1 cellular context compared by ENCODE assay signal in genomic region chr6:37432916-37433656, GRCh38.
TF ChIP-seq lines count a peak whose summit lies in the region.

Gene CMTR1, plus strand, starts transcription at chr6:37433221. Its CDS starts 2,409 bp downstream, at chr6:37435630.

TF ChIP-seq in H1, 55 proteins besides CTCF, POLR2A, EP300 and RAD21 (continued from another document):
- TF ChIP-seq ATF3 (IDR thresholded peaks at IDR 0.05; ENCODE audit: insufficient read depth, low read depth, low read length) (peak; percentile 87), MAFK (IDR thresholded peaks at IDR 0.05; ENCODE audit: low read depth, low read length) (no peak), CHD1 (IDR thresholded peaks at IDR 0.05; ENCODE audit: low read depth, low read length) (no peak), SIX5 (IDR thresholded peaks at IDR 0.05; ENCODE audit: low read depth, low read length) (no peak; the same call in 1 of the 2 replicates), POLR2AphosphoS5 (IDR thresholded peaks at IDR 0.05; ENCODE audit: low read depth, low read length) (peak; percentile 94), SAP30 (IDR thresholded peaks at IDR 0.05; ENCODE audit: insufficient read depth, insufficient replicate concordance, low read length) (no peak), TAF1 (IDR thresholded peaks at IDR 0.05; ENCODE audit: low read depth, low read length) (peak; percentile 95), SIN3A (conservative IDR thresholded peaks at IDR 0.05 in 1 of 2, IDR thresholded peaks at IDR 0.05 in 1 of 2; ENCODE audit: low read depth in 1 of 2, low read length in 2 of 2) (peak; percentile 70 to 85; a peak in 2 of 4 replicates), CREB1 (IDR thresholded peaks at IDR 0.05) (peak; percentile 99), MAX (IDR thresholded peaks at IDR 0.05) (no peak), YY1 (IDR thresholded peaks at IDR 0.05; ENCODE audit: low read depth, low read length) (no peak), TAF7 (optimal IDR thresholded peaks at IDR 0.05; ENCODE audit: borderline replicate concordance, low read depth, low read length) (peak; percentile 85), USF2 (IDR thresholded peaks at IDR 0.05; ENCODE audit: low read length) (no peak), RBBP5 (IDR thresholded peaks at IDR 0.05; ENCODE audit: borderline replicate concordance, low read depth, low read length) (peak; percentile 98), SP1 (IDR thresholded peaks at IDR 0.05; ENCODE audit: low read depth, low read length) (no peak), CTBP2 (IDR thresholded peaks at IDR 0.05; ENCODE audit: borderline replicate concordance, insufficient read depth, insufficient read length, low read length) (no peak), CHD2 (IDR thresholded peaks at IDR 0.05; ENCODE audit: low read length) (no peak), GABPA (IDR thresholded peaks at IDR 0.05; ENCODE audit: borderline replicate concordance, insufficient read depth, low read length) (0 out of 2 replicates have a peak, but pooled peaks have one; percentile 34), SUZ12 (IDR thresholded peaks at IDR 0.05; ENCODE audit: low read length) (no peak), NRF1 (IDR thresholded peaks at IDR 0.05; ENCODE audit: low read depth, low read length) (peak; percentile 32; the same call in 1 of the 2 replicates), BACH1 (IDR thresholded peaks at IDR 0.05; ENCODE audit: low read length) (no peak), E2F6 (IDR thresholded peaks at IDR 0.05) (no peak), SRF (IDR thresholded peaks at IDR 0.05; ENCODE audit: low read depth, low read length) (peak; percentile 86)
TF ChIP-seq in H1: peak in this region for 19.
